Comparison of ENCODE assay signal across 1 cellular context in genomic region chr1:25869909-25870606, GRCh38.
TF ChIP-seq lines count a peak whose summit lies in the region.

No MANE protein-coding gene starts in this region.

TF ChIP-seq in HepG2, 621 proteins besides CTCF, POLR2A, EP300 and RAD21 (continued from another document):
- TF ChIP-seq ZNF407 (CRISPR knock-in tag; IDR thresholded peaks at IDR 0.05; ENCODE audit: not compliant biosample characterization) = no peak
- no peak for TF ChIP-seq SOX5 (CRISPR knock-in tag; IDR thresholded peaks at IDR 0.05; ENCODE audit: borderline replicate concordance)
TF ChIP-seq in HepG2: peak in this region for 8.
